9 cellular contexts compared by ENCODE assay signal in genomic region chr1:64006276-64007051, GRCh38.
A peak's percentile ranks its signal among the peaks of the same experiment; 100 is the strongest.
DNase-seq lines count a peak whose midpoint lies in the region; ATAC-seq and TF ChIP-seq lines count a peak whose summit lies in the region.
"Had no signal": no experiment of that assay in that cellular context is flagged by ENCODE, and none has a peak within 500 bp of the region (broad histone marks: within the 10 kb centered on the region; RNA-seq: fewer than 3 reads in every experiment).

No MANE protein-coding gene starts in this region.

- no peak overlapping the region for H2BK5ac ChIP-seq in mesendoderm (ENCODE audit: low read length)

- H3K4me3 ChIP-seq in KMS-11 (IDR thresholded peaks at IDR 0.05; ENCODE audit: insufficient read depth, low read depth, low read length) (no peak overlapping the region), astrocyte of the spinal cord (ENCODE audit: low read depth, low read length) (no peak overlapping the region), mesendoderm (ENCODE audit: low read length) (no peak overlapping the region)

- DNase-seq in COR-L47 (lab: John Stamatoyannopoulos, UW) = peak; percentile 45
- DNase-seq in astrocyte of the spinal cord (ENCODE audit: low read depth, low spot score) = peak; percentile 63
- peak; percentile 70 for DNase-seq in mesendoderm
- no peak for DNase-seq in GM19238 (ENCODE audit: insufficient read length, low spot score)
- DNase-seq in NCI-H1105 treated with DMSO at 0.1 percent for 48 hours (lab: John Stamatoyannopoulos, UW) = no peak

- H3K4me2 ChIP-seq in KMS-11 (peak overlapping the region; percentile 51), mesendoderm (ENCODE audit: low read length) (no peak overlapping the region)

- H3K79me2 ChIP-seq in KMS-11 (ENCODE audit: insufficient read depth, low read depth) (no peaks in the 10 kb centered on the region), mesendoderm (ENCODE audit: control insufficient read depth, insufficient read depth, low read length) (no peaks in the 10 kb centered on the region)

- TF ChIP-seq CTCF in KMS-11 (conservative IDR thresholded peaks at IDR 0.05; ENCODE audit: low read depth, low read length) (no peak), astrocyte of the spinal cord (IDR thresholded peaks at IDR 0.05; ENCODE audit: low read depth, low read length) (no peak)

- ATAC-seq in HG03520 (IDR thresholded peaks at IDR 0.05; ENCODE audit: unreplicated experiment) (no peak), HG02884 (IDR thresholded peaks at IDR 0.05; ENCODE audit: unreplicated experiment) (no peak)

- no peaks in the 10 kb centered on the region for H4K20me1 ChIP-seq in KMS-11 (ENCODE audit: insufficient read depth)

- no peak overlapping the region for H3K56ac ChIP-seq in mesendoderm (ENCODE audit: low read length)

- no peak overlapping the region for H3K18ac ChIP-seq in mesendoderm (ENCODE audit: low read length)

- no peaks in the 10 kb centered on the region for H3K79me1 ChIP-seq in mesendoderm (ENCODE audit: low read length)

- H2AK5ac ChIP-seq in mesendoderm (ENCODE audit: low read length) = no peak overlapping the region

- H3K4ac ChIP-seq in mesendoderm (ENCODE audit: low read depth, low read length) = no peak overlapping the region

- H3K27ac ChIP-seq in KMS-11 = peak overlapping the region; percentile 47; the same call in 1 of the 2 replicates
- H3K27ac ChIP-seq in mesendoderm (ENCODE audit: low read depth, low read length) = no peak overlapping the region
- H3K27ac ChIP-seq: neutrophil had no signal

- in situ Hi-C loops in astrocyte of the spinal cord (cut with HindIII; ENCODE audit: low sequenced_read_pairs) = no loop called here

- H3K9ac ChIP-seq in KMS-11 (no peak overlapping the region), mesendoderm (ENCODE audit: low read length) (no peak overlapping the region)

- no peak overlapping the region for H4K5ac ChIP-seq in mesendoderm (ENCODE audit: low read length)

- H3K23ac ChIP-seq in mesendoderm (ENCODE audit: low read length) = no peak overlapping the region

- H2BK15ac ChIP-seq in mesendoderm (replicated peaks; ENCODE audit: low read depth) = no peak overlapping the region

- H2AFZ ChIP-seq in KMS-11 (ENCODE audit: low read depth) = peak overlapping the region; percentile 36

- H3K27me3 ChIP-seq in KMS-11 (ENCODE audit: insufficient read depth, low read depth) (no peaks in the 10 kb centered on the region), mesendoderm (ENCODE audit: insufficient read depth, low read length, poor library complexity) (no peaks in the 10 kb centered on the region)
- H3K27me3 ChIP-seq: neutrophil had no signal

- H4K8ac ChIP-seq in mesendoderm (ENCODE audit: low read depth, low read length) = no peak overlapping the region

- H3K36me3 ChIP-seq in KMS-11 (ENCODE audit: insufficient read depth) (no peaks in the 10 kb centered on the region), mesendoderm (ENCODE audit: control insufficient read depth, insufficient read depth, low read length) (no peaks in the 10 kb centered on the region)
- H3K36me3 ChIP-seq: neutrophil had no signal

- WGBS in mesendoderm (ENCODE audit: extremely low coverage, insufficient coverage, low lambda C conversion rate) = no CpG with 5 or more reads among the region's 8 CpGs

- H3K4me1 ChIP-seq in KMS-11 (ENCODE audit: low read depth, poor library complexity, severe bottlenecking) (peaks cover 22% of the 10 kb centered on the region), mesendoderm (ENCODE audit: control insufficient read depth, low read depth, low read length) (peaks cover 6% of the 10 kb centered on the region)

- H2BK120ac ChIP-seq in mesendoderm (ENCODE audit: low read depth, low read length) = no peak overlapping the region

Comparison
In these comparisons a context has a peak if more than half of its experiments do, and no peak if none do; other contexts are left out.
1. DNase-seq: peak in COR-L47 (single experiment), astrocyte of the spinal cord (single experiment) and mesendoderm (single experiment); none in GM19238 (single experiment) and NCI-H1105 treated with DMSO at 0.1 percent for 48 hours (single experiment).